In the genomic region with DNA sequence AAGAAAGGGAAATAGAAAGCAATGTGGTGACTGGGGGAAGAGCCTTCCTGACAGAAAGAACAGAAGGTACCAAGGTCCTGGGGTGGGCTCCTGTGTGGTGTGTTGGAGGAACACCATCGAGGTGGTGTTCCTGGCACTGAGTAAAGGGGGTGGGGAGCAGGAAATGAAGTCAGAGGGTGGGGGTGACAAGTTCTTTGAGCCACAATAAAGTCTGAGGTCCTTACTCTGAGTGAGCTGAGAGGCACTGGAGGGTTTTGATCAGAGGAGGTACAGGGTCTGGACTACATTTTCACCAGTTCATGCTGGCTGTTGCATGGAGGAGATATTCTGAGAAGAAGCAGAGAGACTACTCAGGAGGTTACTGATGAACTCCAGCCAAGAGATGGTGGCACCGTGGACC, we compare ENCODE assay signal across 12 cellular contexts.
DNase-seq lines count a peak whose midpoint lies in the region; ATAC-seq lines count a peak whose summit lies in the region.
"Had no signal": no experiment of that assay in that cellular context is flagged by ENCODE, and none has a peak within 500 bp of the region (broad histone marks: within the 10 kb centered on the region; RNA-seq: fewer than 3 reads in every experiment).

No MANE protein-coding gene starts in this region.

- peak; percentile 40 to 64 for ATAC-seq in activated naive CD4-positive, alpha-beta T cell treated with anti-CD3 and anti-CD28 coated beads, Interleukin-2, amount 50 U/mL, for 72 hours
- ATAC-seq in GM21367 (IDR thresholded peaks at IDR 0.05; ENCODE audit: unreplicated experiment) (no peak), HG02970 (IDR thresholded peaks at IDR 0.05; ENCODE audit: low FRiP score, unreplicated experiment) (no peak)

- H3K4me3 Mint-ChIP-seq in IgD-negative memory B cell: no peak overlapping the region

- H3K27me3 Mint-ChIP-seq in IgD-negative memory B cell: no peaks in the 10 kb centered on the region
- H3K27me3 Mint-ChIP-seq: progenitor cell of endocrine pancreas had no signal

- H3K36me3 Mint-ChIP-seq in IgD-negative memory B cell: peaks cover 8% of the 10 kb centered on the region
- H3K36me3 Mint-ChIP-seq in activated naive CD4-positive, alpha-beta T cell treated with anti-CD3 and anti-CD28 coated beads, Interleukin-2, amount 50 U/mL, for 72 hours: peaks cover 5 to 25% of the 10 kb centered on the region in 2 donors

- peak overlapping the region in 2 of 3 donors; percentile 45 to 80 for H3K27ac Mint-ChIP-seq in IgD-negative memory B cell
- H3K27ac Mint-ChIP-seq in activated naive CD4-positive, alpha-beta T cell treated with anti-CD3 and anti-CD28 coated beads, Interleukin-2, amount 50 U/mL, for 72 hours: peak overlapping the region; percentile 64 to 81
- H3K27ac Mint-ChIP-seq: progenitor cell of endocrine pancreas had no signal

- peak; percentile 13 for DNase-seq in T-helper 22 cell (ENCODE audit: low read depth)
- DNase-seq in activated naive CD4-positive, alpha-beta T cell treated with anti-CD3 and anti-CD28 coated beads, Interleukin-2, amount 50 U/mL, for 72 hours (ENCODE audit: low spot score in 2 of 2): no peak
- peak; percentile 44 for DNase-seq in stimulated activated CD4-positive, alpha-beta T cell treated with anti-CD3 and anti-CD28 coated beads, Interleukin-15, amount 100 ng/mL, for 24 hours
- no peak for DNase-seq in HCEC 1CT
- DNase-seq: heart left ventricle, NCI-H1105, NCI-H226, SIG-M5 had no signal

- peaks cover 0 to 4% (median 0%) of the 10 kb centered on the region in 3 donors for H3K9me3 Mint-ChIP-seq in IgD-negative memory B cell
- peaks cover 0 to 8% of the 10 kb centered on the region in 2 donors for H3K9me3 Mint-ChIP-seq in activated naive CD4-positive, alpha-beta T cell treated with anti-CD3 and anti-CD28 coated beads, Interleukin-2, amount 50 U/mL, for 72 hours

- H3K4me1 Mint-ChIP-seq in IgD-negative memory B cell: peaks cover 22 to 48% (median 33%) of the 10 kb centered on the region in 3 donors

Comparison
In these comparisons a context has a peak if more than half of its experiments do, and no peak if none do; other contexts are left out.
1. DNase-seq: peak in T-helper 22 cell (single experiment) and stimulated activated CD4-positive, alpha-beta T cell treated with anti-CD3 and anti-CD28 coated beads, Interleukin-15, amount 100 ng/mL, for 24 hours (single experiment); none in activated naive CD4-positive, alpha-beta T cell treated with anti-CD3 and anti-CD28 coated beads, Interleukin-2, amount 50 U/mL, for 72 hours (0 of 2) and HCEC 1CT (single experiment).
2. ATAC-seq: peak in activated naive CD4-positive, alpha-beta T cell treated with anti-CD3 and anti-CD28 coated beads, Interleukin-2, amount 50 U/mL, for 72 hours (2 of 2); none in GM21367 (single experiment) and HG02970 (single experiment).